ENCODE assay signal across 2 cellular contexts in the genomic region with DNA sequence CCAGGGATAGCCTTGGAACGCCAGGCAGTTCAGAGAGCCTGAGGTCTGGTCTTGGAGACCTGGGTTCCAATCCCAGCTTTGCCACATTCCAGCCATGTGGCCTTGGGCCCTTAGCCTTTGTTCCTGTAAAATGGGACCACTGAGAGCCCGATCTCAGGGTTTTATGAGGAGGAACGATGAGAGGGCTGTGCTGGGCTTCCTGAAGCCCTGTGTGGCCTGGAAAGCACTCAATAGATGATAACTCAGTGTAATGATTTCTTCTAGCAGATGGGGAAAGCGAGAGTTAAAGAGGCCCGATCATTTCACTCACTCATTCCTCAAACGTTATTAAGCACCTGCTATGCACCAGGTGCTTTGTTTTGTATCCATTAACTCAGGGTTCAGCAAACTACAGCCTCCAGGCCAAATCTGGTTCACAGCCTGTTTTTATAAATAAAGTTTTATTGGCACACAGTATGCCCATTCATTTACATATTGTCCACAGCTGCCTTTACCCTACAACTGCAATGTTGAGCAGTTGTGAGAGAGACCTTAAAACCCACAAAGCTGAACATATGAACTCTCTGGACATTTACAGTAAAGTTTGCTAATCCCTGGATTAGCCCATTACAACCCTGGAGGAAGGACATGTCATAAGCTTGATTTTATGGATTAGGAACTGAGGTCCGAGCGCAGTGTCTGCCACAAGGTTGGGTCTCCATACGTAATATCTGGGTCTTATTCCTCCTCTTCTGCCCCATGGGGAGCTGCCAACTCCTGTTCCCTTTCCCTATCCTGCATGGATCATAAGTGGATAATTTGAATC.
TF ChIP-seq lines count a peak whose summit lies in the region.

No MANE protein-coding gene starts in this region.

TF ChIP-seq in GM23338, 12 proteins besides CTCF, POLR2A, EP300 and RAD21 (continued from another document and continues in another):
- TF ChIP-seq ZNF462 (CRISPR knock-in tag; IDR thresholded peaks at IDR 0.05) (no peak), CREB1 (CRISPR knock-in tag; IDR thresholded peaks at IDR 0.05; ENCODE audit: low read depth) (no peak), JUNB (IDR thresholded peaks at IDR 0.05; ENCODE audit: unreplicated experiment) (no peak), EZH2phosphoT487 (IDR thresholded peaks at IDR 0.05; ENCODE audit: unreplicated experiment) (no peak), ZNF114 (CRISPR knock-in tag; IDR thresholded peaks at IDR 0.05) (no peak), STAT1 (IDR thresholded peaks at IDR 0.05; ENCODE audit: unreplicated experiment) (no peak)
- TF ChIP-seq, protein P1, sequence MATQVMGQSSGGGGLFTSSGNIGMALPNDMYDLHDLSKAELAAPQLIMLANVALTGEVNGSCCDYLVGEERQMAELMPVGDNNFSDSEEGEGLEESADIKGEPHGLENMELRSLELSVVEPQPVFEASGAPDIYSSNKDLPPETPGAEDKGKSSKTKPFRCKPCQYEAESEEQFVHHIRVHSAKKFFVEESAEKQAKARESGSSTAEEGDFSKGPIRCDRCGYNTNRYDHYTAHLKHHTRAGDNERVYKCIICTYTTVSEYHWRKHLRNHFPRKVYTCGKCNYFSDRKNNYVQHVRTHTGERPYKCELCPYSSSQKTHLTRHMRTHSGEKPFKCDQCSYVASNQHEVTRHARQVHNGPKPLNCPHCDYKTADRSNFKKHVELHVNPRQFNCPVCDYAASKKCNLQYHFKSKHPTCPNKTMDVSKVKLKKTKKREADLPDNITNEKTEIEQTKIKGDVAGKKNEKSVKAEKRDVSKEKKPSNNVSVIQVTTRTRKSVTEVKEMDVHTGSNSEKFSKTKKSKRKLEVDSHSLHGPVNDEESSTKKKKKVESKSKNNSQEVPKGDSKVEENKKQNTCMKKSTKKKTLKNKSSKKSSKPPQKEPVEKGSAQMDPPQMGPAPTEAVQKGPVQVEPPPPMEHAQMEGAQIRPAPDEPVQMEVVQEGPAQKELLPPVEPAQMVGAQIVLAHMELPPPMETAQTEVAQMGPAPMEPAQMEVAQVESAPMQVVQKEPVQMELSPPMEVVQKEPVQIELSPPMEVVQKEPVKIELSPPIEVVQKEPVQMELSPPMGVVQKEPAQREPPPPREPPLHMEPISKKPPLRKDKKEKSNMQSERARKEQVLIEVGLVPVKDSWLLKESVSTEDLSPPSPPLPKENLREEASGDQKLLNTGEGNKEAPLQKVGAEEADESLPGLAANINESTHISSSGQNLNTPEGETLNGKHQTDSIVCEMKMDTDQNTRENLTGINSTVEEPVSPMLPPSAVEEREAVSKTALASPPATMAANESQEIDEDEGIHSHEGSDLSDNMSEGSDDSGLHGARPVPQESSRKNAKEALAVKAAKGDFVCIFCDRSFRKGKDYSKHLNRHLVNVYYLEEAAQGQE (IDR thresholded peaks at IDR 0.05; ENCODE audit: unreplicated experiment), result no peak

TF ChIP-seq in HepG2, 621 proteins besides CTCF, POLR2A, EP300 and RAD21 (continued from another document and continues in another):
- TF ChIP-seq SNAPC4 (CRISPR knock-in tag; IDR thresholded peaks at IDR 0.05), result no peak
- TF ChIP-seq ADNP (CRISPR knock-in tag; IDR thresholded peaks at IDR 0.05), result peak; percentile 75; the same call in 1 of the 2 replicates
- TF ChIP-seq ZNF234 (CRISPR knock-in tag; conservative IDR thresholded peaks at IDR 0.05), result no peak
- 0 out of 2 replicates have a peak, but pooled peaks have one; percentile 38 for TF ChIP-seq ZNF138 (CRISPR knock-in tag; IDR thresholded peaks at IDR 0.05; ENCODE audit: low read depth)
- TF ChIP-seq, protein P2, sequence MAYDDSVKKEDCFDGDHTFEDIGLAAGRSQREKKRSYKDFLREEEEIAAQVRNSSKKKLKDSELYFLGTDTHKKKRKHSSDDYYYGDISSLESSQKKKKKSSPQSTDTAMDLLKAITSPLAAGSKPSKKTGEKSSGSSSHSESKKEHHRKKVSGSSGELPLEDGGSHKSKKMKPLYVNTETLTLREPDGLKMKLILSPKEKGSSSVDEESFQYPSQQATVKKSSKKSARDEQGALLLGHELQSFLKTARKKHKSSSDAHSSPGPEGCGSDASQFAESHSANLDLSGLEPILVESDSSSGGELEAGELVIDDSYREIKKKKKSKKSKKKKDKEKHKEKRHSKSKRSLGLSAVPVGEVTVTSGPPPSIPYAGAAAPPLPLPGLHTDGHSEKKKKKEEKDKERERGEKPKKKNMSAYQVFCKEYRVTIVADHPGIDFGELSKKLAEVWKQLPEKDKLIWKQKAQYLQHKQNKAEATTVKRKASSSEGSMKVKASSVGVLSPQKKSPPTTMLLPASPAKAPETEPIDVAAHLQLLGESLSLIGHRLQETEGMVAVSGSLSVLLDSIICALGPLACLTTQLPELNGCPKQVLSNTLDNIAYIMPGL (CRISPR knock-in tag; IDR thresholded peaks at IDR 0.05; ENCODE audit: borderline replicate concordance in 1 of 2, low read depth in 1 of 2), result peak in 1 of 2 experiments; percentile 5; a peak in 1 of 4 replicates
- TF ChIP-seq KDM1A (CRISPR knock-in tag; IDR thresholded peaks at IDR 0.05), result peak; percentile 49; the same call in 1 of the 2 replicates
- 0 out of 2 replicates have a peak, but pooled peaks have one; percentile 50 for TF ChIP-seq PAX8 (CRISPR knock-in tag; IDR thresholded peaks at IDR 0.05; ENCODE audit: borderline replicate concordance)
- peak; percentile 69 for TF ChIP-seq TEAD3 (CRISPR knock-in tag; optimal IDR thresholded peaks at IDR 0.05; ENCODE audit: borderline replicate concordance)
- TF ChIP-seq ZNF160 (CRISPR knock-in tag; IDR thresholded peaks at IDR 0.05), result no peak
- TF ChIP-seq ZBTB40 (IDR thresholded peaks at IDR 0.05), result peak; percentile 97
- TF ChIP-seq ZBTB40 (CRISPR knock-in tag; IDR thresholded peaks at IDR 0.05), result peak; percentile 100
- 0 out of 2 replicates have a peak, but pooled peaks have one; percentile 1 for TF ChIP-seq RFX5 (IDR thresholded peaks at IDR 0.05; ENCODE audit: low read depth, low read length)
- TF ChIP-seq ZNF646 (CRISPR knock-in tag; IDR thresholded peaks at IDR 0.05), result no peak
